8 cellular contexts compared by ENCODE assay signal in genomic region chr7:130961128-130961601, GRCh38.
DNase-seq lines count a peak whose midpoint lies in the region; ATAC-seq and TF ChIP-seq lines count a peak whose summit lies in the region.

No MANE protein-coding gene starts in this region.

- peak; percentile 72 for ATAC-seq in GM18867 (IDR thresholded peaks at IDR 0.05; ENCODE audit: unreplicated experiment)
- peak; percentile 67 for ATAC-seq in HG02938 (IDR thresholded peaks at IDR 0.05; ENCODE audit: unreplicated experiment)

- TF ChIP-seq POLR2A in transverse colon (IDR thresholded peaks at IDR 0.05) = no peak

- in situ Hi-C loops in transverse colon (cut with MboI; ENCODE audit: low pct_ligation_motif_present in 1 of 4, low pct_unique_long_range_greater_than_20kb in 1 of 4, low sequenced_read_pairs in 3 of 4) = no loop called here

- peak; percentile 54 for DNase-seq in activated effector memory CD4-positive, alpha-beta T cell treated with Interleukin-2 at 50 U/mL for 16 hours
- DNase-seq in transverse colon (peak; percentile 40), posterior cingulate gyrus (no peak), HUDEP-2 (lab: John Stamatoyannopoulos, UW; ENCODE audit: unreplicated experiment in 76 of 76) (no peak)

- peaks cover 0 to 6% (median 3%) of the 10 kb centered on the region in 4 donors for H3K36me3 ChIP-seq in transverse colon

- WGBS in transverse colon (ENCODE audit: low coverage in 1 of 2), 2 donors = 50 to 53% methylated on average over 5 to 9 of the region's 9 CpGs

- no peaks in the 10 kb centered on the region for H3K27me3 ChIP-seq in mononuclear cell (ENCODE audit: insufficient read depth, low read length)
- no peaks in the 10 kb centered on the region for H3K27me3 ChIP-seq in transverse colon

- H3K4me1 ChIP-seq in mononuclear cell (ENCODE audit: insufficient read depth, low read length) = peaks cover 74% of the 10 kb centered on the region
- H3K4me1 ChIP-seq in transverse colon = peaks cover 8 to 44% (median 22%) of the 10 kb centered on the region in 4 donors

- H3K9me3 ChIP-seq in mononuclear cell (ENCODE audit: low read depth, low read length) = no peaks in the 10 kb centered on the region
- no peaks in the 10 kb centered on the region for H3K9me3 ChIP-seq in transverse colon

- H3K27ac ChIP-seq in transverse colon = peak overlapping the region; percentile 36 to 73 (median 52)

- TF ChIP-seq CTCF in transverse colon (IDR thresholded peaks at IDR 0.05) = no peak

- H3K4me3 ChIP-seq in mononuclear cell (ENCODE audit: low read length) (peak overlapping the region; percentile 34), transverse colon (peak overlapping the region in 1 of 4 donors; percentile 21)

- no peak for TF ChIP-seq EP300 in transverse colon (IDR thresholded peaks at IDR 0.05; ENCODE audit: low read depth)

- intact Hi-C loops in transverse colon (cut with DNase I; ENCODE audit: low total_unique reads) = no loop called here
- intact Hi-C loops in posterior cingulate gyrus (cut with DNase I) = no loop called here

TF ChIP-seq in PFSK-1, 5 proteins besides CTCF, POLR2A, EP300 and RAD21:
- TF ChIP-seq SIN3A (IDR thresholded peaks at IDR 0.05; ENCODE audit: borderline replicate concordance, insufficient read depth, low read length) = 0 out of 2 replicates have a peak, but pooled peaks have one; percentile 74
- TF ChIP-seq POLR2AphosphoS5 (IDR thresholded peaks at IDR 0.05; ENCODE audit: low read depth, low read length) = peak; percentile 98
- TF ChIP-seq FOXP2 (optimal IDR thresholded peaks at IDR 0.05; ENCODE audit: borderline replicate concordance, extremely low read depth, extremely low read length, insufficient read depth) = no peak
- 0 out of 4 replicates have a peak, but pooled peaks of 1 of the 2 experiments have one; percentile 11 for TF ChIP-seq REST (IDR thresholded peaks at IDR 0.05; ENCODE audit: insufficient read depth in 1 of 2, low read depth in 2 of 2, low read length in 2 of 2)
- TF ChIP-seq TAF1 (IDR thresholded peaks at IDR 0.05; ENCODE audit: borderline replicate concordance, insufficient read depth, low read length) = peak; percentile 88; the same call in 1 of the 2 replicates
TF ChIP-seq in PFSK-1: peak in this region for 4.

Comparison
In these comparisons a context has a peak if more than half of its experiments do, and no peak if none do; other contexts are left out.
1. DNase-seq: peak in activated effector memory CD4-positive, alpha-beta T cell treated with Interleukin-2 at 50 U/mL for 16 hours (single experiment) and transverse colon (single experiment); none in posterior cingulate gyrus (0 of 10) and HUDEP-2 (0 of 76).